Comparison of ENCODE assay signal across 1 cellular context in the genomic region with DNA sequence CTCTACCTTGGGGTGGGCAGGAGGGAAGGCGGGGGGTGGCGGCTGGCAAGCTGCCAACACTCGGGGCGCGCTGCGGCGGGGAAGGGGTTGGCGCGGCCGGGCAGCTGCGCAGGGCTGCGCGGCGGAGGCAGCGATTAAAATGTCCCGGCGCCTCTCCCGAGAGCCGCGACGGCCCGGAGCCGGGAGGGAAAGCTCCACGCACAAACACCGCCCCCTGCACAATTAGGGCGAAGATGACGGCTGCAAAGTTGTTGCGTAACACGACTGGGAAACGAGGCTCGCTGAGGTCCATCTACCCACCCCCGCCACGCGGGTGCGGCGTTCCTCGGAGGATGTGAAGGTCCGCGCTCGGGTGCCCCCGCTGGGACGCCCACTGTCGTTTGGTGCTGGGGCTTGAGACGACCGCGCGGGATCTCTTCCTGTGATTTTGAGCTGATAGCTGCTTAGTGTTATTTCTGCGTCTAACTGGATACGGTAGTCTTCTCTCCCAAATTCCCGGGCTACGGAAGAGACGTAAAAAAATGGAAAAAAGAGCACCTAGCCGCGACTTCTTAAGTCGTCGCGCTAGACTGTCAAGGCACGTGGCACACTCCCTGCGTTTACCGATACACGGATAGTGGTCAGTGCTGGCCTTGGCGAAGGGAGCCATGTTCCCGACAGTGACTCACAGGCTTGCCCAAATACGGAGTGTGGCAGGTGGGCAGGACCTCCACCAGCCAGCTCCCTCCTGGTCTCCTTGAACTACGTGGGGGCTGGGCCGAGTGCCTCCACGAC.
A peak's percentile ranks its signal among the peaks of the same experiment; 100 is the strongest.
TF ChIP-seq lines count a peak whose summit lies in the region.

No MANE protein-coding gene starts in this region.

TF ChIP-seq in K562, 482 proteins besides CTCF, POLR2A, EP300 and RAD21 (continued from another document):
- TF ChIP-seq, protein P1, sequence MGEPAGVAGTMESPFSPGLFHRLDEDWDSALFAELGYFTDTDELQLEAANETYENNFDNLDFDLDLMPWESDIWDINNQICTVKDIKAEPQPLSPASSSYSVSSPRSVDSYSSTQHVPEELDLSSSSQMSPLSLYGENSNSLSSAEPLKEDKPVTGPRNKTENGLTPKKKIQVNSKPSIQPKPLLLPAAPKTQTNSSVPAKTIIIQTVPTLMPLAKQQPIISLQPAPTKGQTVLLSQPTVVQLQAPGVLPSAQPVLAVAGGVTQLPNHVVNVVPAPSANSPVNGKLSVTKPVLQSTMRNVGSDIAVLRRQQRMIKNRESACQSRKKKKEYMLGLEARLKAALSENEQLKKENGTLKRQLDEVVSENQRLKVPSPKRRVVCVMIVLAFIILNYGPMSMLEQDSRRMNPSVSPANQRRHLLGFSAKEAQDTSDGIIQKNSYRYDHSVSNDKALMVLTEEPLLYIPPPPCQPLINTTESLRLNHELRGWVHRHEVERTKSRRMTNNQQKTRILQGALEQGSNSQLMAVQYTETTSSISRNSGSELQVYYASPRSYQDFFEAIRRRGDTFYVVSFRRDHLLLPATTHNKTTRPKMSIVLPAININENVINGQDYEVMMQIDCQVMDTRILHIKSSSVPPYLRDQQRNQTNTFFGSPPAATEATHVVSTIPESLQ (CRISPR knock-in tag; IDR thresholded peaks at IDR 0.05) = peak; percentile 39; the same call in 1 of the 2 replicates
- no peak for TF ChIP-seq RFX7 (CRISPR knock-in tag; IDR thresholded peaks at IDR 0.05)
- TF ChIP-seq KDM5B (IDR thresholded peaks at IDR 0.05; ENCODE audit: insufficient replicate concordance, low read depth, low read length) = peak; percentile 15
- no peak for TF ChIP-seq MEF2D (tag; conservative IDR thresholded peaks at IDR 0.05; ENCODE audit: low read depth)
- TF ChIP-seq ZC3H4 (CRISPR knock-in tag; IDR thresholded peaks at IDR 0.05; ENCODE audit: borderline replicate concordance) = peak; percentile 84
- no peak for TF ChIP-seq HMGN3 (IDR thresholded peaks at IDR 0.05; ENCODE audit: borderline replicate concordance, extremely low read depth, insufficient read length, low read depth, low read length)
- TF ChIP-seq NFIX (CRISPR knock-in tag; IDR thresholded peaks at IDR 0.05; ENCODE audit: low read depth) = peak; percentile 92
- TF ChIP-seq GABPB1 (CRISPR knock-in tag; IDR thresholded peaks at IDR 0.05) = peak; percentile 66
- no peak for TF ChIP-seq JUN (IDR thresholded peaks at IDR 0.05; ENCODE audit: borderline replicate concordance, low read depth, low read length)
- TF ChIP-seq JUN (CRISPR knock-in tag; IDR thresholded peaks at IDR 0.05; ENCODE audit: borderline replicate concordance) = 0 out of 2 replicates have a peak, but pooled peaks have one; percentile 45
- no peak for TF ChIP-seq ZNF324 (CRISPR knock-in tag; IDR thresholded peaks at IDR 0.05)
- TF ChIP-seq SMARCC2 (IDR thresholded peaks at IDR 0.05; ENCODE audit: low read depth) = 0 out of 2 replicates have a peak, but pooled peaks have one; percentile 24
- no peak for TF ChIP-seq HOXB6 (CRISPR knock-in tag; IDR thresholded peaks at IDR 0.05; ENCODE audit: borderline replicate concordance)
- peak; percentile 74 to 79 for TF ChIP-seq NRF1 (conservative IDR thresholded peaks at IDR 0.05 in 1 of 2, IDR thresholded peaks at IDR 0.05 in 1 of 2)
- TF ChIP-seq KLF1 (tag; IDR thresholded peaks at IDR 0.05) = 0 out of 2 replicates have a peak, but pooled peaks have one; percentile 33
- TF ChIP-seq TEAD1 (CRISPR knock-in tag; IDR thresholded peaks at IDR 0.05) = peak in 1 of 2 experiments; percentile 66; a peak in 1 of 4 replicates
- no peak for TF ChIP-seq SMC3 (conservative IDR thresholded peaks at IDR 0.05; ENCODE audit: insufficient read depth, low read depth, low read length)
- peak; percentile 78 for TF ChIP-seq POLR2G (IDR thresholded peaks at IDR 0.05; ENCODE audit: low read depth, low read length)
- no peak for TF ChIP-seq ZNF507 (tag; conservative IDR thresholded peaks at IDR 0.05)
TF ChIP-seq in K562: peak in this region for 80.
